In genomic region chr2:127675335-127676261, GRCh38 we compare ENCODE assay signal across 1 cellular context.
TF ChIP-seq lines count a peak whose summit lies in the region.

TSS of gene LIMS2 (minus strand) at chr2:127675530. CDS start at chr2:127675024, 506 bp downstream.

TF ChIP-seq in IMR-90, 13 proteins besides CTCF, POLR2A, EP300 and RAD21 (continued from another document):
- TF ChIP-seq NFE2L2 (IDR thresholded peaks at IDR 0.05; ENCODE audit: low read depth, low read length), result no peak
- TF ChIP-seq SMC3 (IDR thresholded peaks at IDR 0.05; ENCODE audit: low read depth, low read length), result no peak
- TF ChIP-seq CHD1 (IDR thresholded peaks at IDR 0.05; ENCODE audit: low read depth, low read length), result no peak
- TF ChIP-seq RFX5 (IDR thresholded peaks at IDR 0.05; ENCODE audit: low read depth, low read length), result no peak
- TF ChIP-seq CEBPB (IDR thresholded peaks at IDR 0.05; ENCODE audit: low read depth, low read length), result no peak
- no peak for TF ChIP-seq RCOR1 (IDR thresholded peaks at IDR 0.05; ENCODE audit: insufficient replicate concordance, low read length)
